In the genomic region with DNA sequence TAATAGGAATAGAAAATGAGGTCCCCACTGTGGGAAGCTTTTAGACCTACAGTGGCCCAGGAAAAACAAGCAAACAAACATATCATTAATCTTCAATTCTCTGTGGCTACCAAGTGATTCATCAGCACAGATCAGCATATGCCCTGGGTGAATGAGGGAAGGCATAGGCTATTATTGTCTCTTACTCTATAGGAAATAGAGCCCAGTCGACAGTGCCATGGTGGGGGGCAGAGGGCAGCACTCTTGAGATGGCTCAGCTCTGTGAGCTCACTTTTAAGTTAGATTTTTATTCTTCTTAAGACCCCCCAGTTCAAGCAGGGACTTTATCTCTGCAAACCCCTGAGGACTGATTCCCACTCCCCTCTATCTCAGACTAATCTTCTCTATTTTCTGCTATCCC, we compare ENCODE assay signal across 24 cellular contexts.
"Had no signal": no experiment of that assay in that cellular context is flagged by ENCODE, and none has a peak within 500 bp of the region (broad histone marks: within the 10 kb centered on the region; RNA-seq: fewer than 3 reads in every experiment).

No MANE protein-coding gene starts in this region.

- ATAC-seq: activated CD8-positive, alpha-beta memory T cell treated with anti-CD3 and anti-CD28 coated beads, Interleukin-2, amount 10 ng/mL, durations not matched to agents 7 days and 5 days; T-helper 17 cell; WTC11 had no signal

- H3K27me3 ChIP-seq: Peyer's patch had no signal

- H3K36me3 ChIP-seq: Peyer's patch had no signal

- H3K27ac Mint-ChIP-seq: activated CD4-positive, alpha-beta T cell treated with anti-CD3 and anti-CD28 coated beads, Interleukin-2, amount 10 ng/mL, durations not matched to agents 24 days and 14 days; activated CD8-positive, alpha-beta memory T cell treated with anti-CD3 and anti-CD28 coated beads, Interleukin-2, amount 10 ng/mL, durations not matched to agents 7 days and 5 days; activated naive CD4-positive, alpha-beta T cell treated with anti-CD3 and anti-CD28 coated beads, Interleukin-2, amount 50 U/mL, for 24 hours; activated T-cell treated with anti-CD3 and anti-CD28 coated beads, Interleukin-2, amount 50 U/mL, for 24 hours; activated T-helper 1 cell treated with anti-CD3 and anti-CD28 coated beads, Interleukin-12 subunit alpha, Interleukin-12 subunit beta, Interleukin-2, Interleukin-4 antibody, amounts not matched to agents 30 ng/mL and 10 ng/mL and 1 ng/mL, durations not matched to agents 14 hours and 24 hours and 36 hours; T-helper 17 cell; WTC11 had no signal

- H3K4me3 Mint-ChIP-seq: activated CD4-positive, alpha-beta T cell treated with anti-CD3 and anti-CD28 coated beads, Interleukin-2, amount 10 ng/mL, durations not matched to agents 24 days and 14 days; activated CD8-positive, alpha-beta memory T cell treated with anti-CD3 and anti-CD28 coated beads, Interleukin-2, amount 10 ng/mL, durations not matched to agents 7 days and 5 days; activated naive CD4-positive, alpha-beta T cell treated with anti-CD3 and anti-CD28 coated beads, Interleukin-2, amount 50 U/mL, for 24 hours; activated T-cell treated with anti-CD3 and anti-CD28 coated beads, Interleukin-2, amount 50 U/mL, for 24 hours; activated T-helper 1 cell treated with anti-CD3 and anti-CD28 coated beads, Interleukin-12 subunit alpha, Interleukin-12 subunit beta, Interleukin-2, Interleukin-4 antibody, amounts not matched to agents 30 ng/mL and 10 ng/mL and 1 ng/mL, durations not matched to agents 14 hours and 24 hours and 36 hours; T-helper 17 cell; WTC11 had no signal

- H3K9me3 Mint-ChIP-seq: activated CD4-positive, alpha-beta T cell treated with anti-CD3 and anti-CD28 coated beads, Interleukin-2, amount 10 ng/mL, durations not matched to agents 24 days and 14 days; activated naive CD4-positive, alpha-beta T cell treated with anti-CD3 and anti-CD28 coated beads, Interleukin-2, amount 50 U/mL, for 24 hours; activated T-cell treated with anti-CD3 and anti-CD28 coated beads, Interleukin-2, amount 50 U/mL, for 24 hours; activated T-helper 1 cell treated with anti-CD3 and anti-CD28 coated beads, Interleukin-12 subunit alpha, Interleukin-12 subunit beta, Interleukin-2, Interleukin-4 antibody, amounts not matched to agents 30 ng/mL and 10 ng/mL and 1 ng/mL, durations not matched to agents 14 hours and 24 hours and 36 hours had no signal

- H3K27me3 Mint-ChIP-seq: activated naive CD4-positive, alpha-beta T cell treated with anti-CD3 and anti-CD28 coated beads, Interleukin-2, amount 50 U/mL, for 24 hours had no signal

- H3K27ac ChIP-seq: Peyer's patch had no signal

- H3K4me1 ChIP-seq: Peyer's patch had no signal

- H3K9me3 ChIP-seq: Peyer's patch had no signal

- H3K36me3 Mint-ChIP-seq: activated CD8-positive, alpha-beta memory T cell treated with anti-CD3 and anti-CD28 coated beads, Interleukin-2, amount 10 ng/mL, durations not matched to agents 7 days and 5 days; WTC11 had no signal

- H3K4me3 ChIP-seq: Peyer's patch had no signal

- DNase-seq: activated CD4-positive, alpha-beta T cell treated with anti-CD3 and anti-CD28 coated beads for 1 hour; activated CD4-positive, alpha-beta T cell treated with anti-CD3 and anti-CD28 coated beads, Interleukin-2, amount 10 ng/mL, durations not matched to agents 24 days and 14 days; activated CD4-positive, alpha-beta T cell treated with anti-CD3 and anti-CD28 coated beads, Interleukin-2, amount 50 U/mL, for 48 hours; activated CD8-positive, alpha-beta memory T cell treated with anti-CD3 and anti-CD28 coated beads, Interleukin-2, amount 10 ng/mL, durations not matched to agents 7 days and 5 days; activated effector memory CD4-positive, alpha-beta T cell treated with Interleukin-2 at 50 U/mL for 16 hours; activated naive CD4-positive, alpha-beta T cell; activated T-cell treated with anti-CD3 and anti-CD28 coated beads, Interleukin-2, amount 50 U/mL, for 24 hours; aorta; central memory CD4-positive, alpha-beta T cell; Karpas-422; MM.1S; NCI-H1048; NCI-H146; NCI-H187 treated with DMSO at 0.1 percent for 48 hours; NCI-H2081 treated with DMSO at 0.1 percent for 48 hours; NCI-H2227 treated with DMSO at 0.1 percent for 48 hours; NCI-H526 treated with DMSO at 0.1 percent for 48 hours; Peyer's patch; SIG-M5; T-helper 17 cell; T-helper 9 cell had no signal
